Comparison of ENCODE assay signal across 16 cellular contexts in genomic region chr22:48926663-48927062, GRCh38.
"Had no signal": no experiment of that assay in that cellular context is flagged by ENCODE, and none has a peak within 500 bp of the region (broad histone marks: within the 10 kb centered on the region; RNA-seq: fewer than 3 reads in every experiment).

No MANE protein-coding gene starts in this region.

- H3K9me3 ChIP-seq: tibial nerve had no signal

- H3K36me3 ChIP-seq: tibial nerve, WERI-Rb-1 had no signal

- H3K4me3 ChIP-seq: skin epidermis, tibial nerve had no signal

- H3K27me3 ChIP-seq: tibial nerve had no signal

- DNase-seq: activated CD4-positive, alpha-beta memory T cell treated with anti-CD3 and anti-CD28 coated beads for 36 hours; activated CD4-positive, alpha-beta T cell treated with anti-CD3 and anti-CD28 coated beads for 36 hours; activated naive CD4-positive, alpha-beta T cell treated with anti-CD3 and anti-CD28 coated beads for 36 hours; activated naive CD8-positive, alpha-beta T cell treated with anti-CD3 and anti-CD28 coated beads, Interleukin-2, amount 50 U/mL, for 24 hours; effector CD8-positive, alpha-beta T cell; foreskin fibroblast; glutamatergic neuron; stimulated activated CD4-positive, alpha-beta T cell treated with anti-CD3 and anti-CD28 coated beads, Interleukin-15, amount 100 ng/mL, for 24 hours; stimulated activated CD4-positive, alpha-beta T cell treated with anti-CD3 and anti-CD28 coated beads, Interleukin-4, amount 100 ng/mL, for 1 hour; stimulated activated naive B cell treated with anti-CD40 and anti-IgM and Interleukin-4, amounts not matched to agents 10 μg/mL and 1 μg/mL and 100 μg/mL, for 72 hours; substantia nigra; T-helper 17 cell; WERI-Rb-1 had no signal

- H3K27ac ChIP-seq: skin epidermis, tibial nerve, WERI-Rb-1 had no signal

- ATAC-seq: activated CD4-positive, alpha-beta T cell treated with anti-CD3 and anti-CD28 coated beads for 36 hours; activated naive CD8-positive, alpha-beta T cell treated with anti-CD3 and anti-CD28 coated beads, Interleukin-2, amount 50 U/mL, for 24 hours; natural killer cell treated with Interleukin-12 subunit alpha and Interleukin-12 subunit beta and Interleukin-15 and Interleukin-18, amount 100 ng/mL, for 72 hours; stimulated activated naive B cell treated with anti-CD40 and anti-IgM and Interleukin-4, amounts not matched to agents 10 μg/mL and 1 μg/mL and 100 μg/mL, for 72 hours; T-helper 17 cell had no signal
